ENCODE assay signal across 1 cellular context in the genomic region with DNA sequence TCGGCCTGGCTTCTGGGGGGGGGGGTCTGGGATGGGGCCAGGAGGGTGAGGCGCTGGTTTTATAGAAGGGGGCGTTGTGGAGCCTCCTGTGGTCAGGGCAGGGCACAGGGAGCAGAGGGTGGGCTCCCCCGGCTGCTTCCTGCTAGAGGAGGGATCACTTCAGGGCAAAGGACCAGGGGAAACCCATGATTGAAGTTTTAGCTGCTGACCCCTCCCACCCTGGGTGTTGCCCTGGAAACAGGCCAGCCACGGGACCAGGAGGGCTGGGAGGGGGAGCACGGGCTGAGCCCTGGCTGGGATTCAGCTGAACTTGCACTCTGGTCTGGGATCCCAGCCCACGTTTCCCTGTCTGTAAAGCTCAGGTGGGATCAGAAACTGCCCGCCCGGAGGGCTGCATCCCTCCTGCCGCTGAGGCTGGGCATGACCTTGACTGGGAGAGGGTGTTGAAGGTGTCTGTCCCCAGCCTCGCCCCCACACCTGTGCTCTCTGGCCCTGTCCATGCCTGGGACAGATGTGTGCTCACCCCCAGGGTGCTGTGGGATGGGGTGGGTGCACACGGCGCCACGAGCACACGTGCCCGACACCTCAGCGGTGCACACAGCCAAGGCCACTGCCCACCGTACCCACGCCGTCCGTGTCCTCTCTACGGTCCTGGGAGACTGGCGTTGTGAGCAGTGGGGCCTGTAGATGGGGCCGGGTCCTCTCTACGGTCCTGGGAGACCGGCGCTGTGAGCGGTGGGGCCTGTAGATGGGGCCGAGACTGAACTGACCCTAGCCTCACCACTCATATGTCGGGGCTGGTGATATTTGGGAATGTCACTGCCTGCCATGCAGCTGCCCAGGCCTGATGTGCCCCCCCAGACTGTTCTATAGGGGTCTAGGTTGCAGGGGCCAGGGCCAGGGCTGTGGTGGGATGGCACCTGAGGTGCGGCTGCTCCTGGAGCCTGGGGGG.
TF ChIP-seq lines count a peak whose summit lies in the region.

No MANE protein-coding gene starts in this region.

TF ChIP-seq in IMR-90, 13 proteins besides CTCF, POLR2A, EP300 and RAD21:
- TF ChIP-seq CEBPB (IDR thresholded peaks at IDR 0.05; ENCODE audit: low read depth, low read length): no peak
- TF ChIP-seq MAFK (IDR thresholded peaks at IDR 0.05; ENCODE audit: low read depth, low read length): no peak
- TF ChIP-seq, protein P1, sequence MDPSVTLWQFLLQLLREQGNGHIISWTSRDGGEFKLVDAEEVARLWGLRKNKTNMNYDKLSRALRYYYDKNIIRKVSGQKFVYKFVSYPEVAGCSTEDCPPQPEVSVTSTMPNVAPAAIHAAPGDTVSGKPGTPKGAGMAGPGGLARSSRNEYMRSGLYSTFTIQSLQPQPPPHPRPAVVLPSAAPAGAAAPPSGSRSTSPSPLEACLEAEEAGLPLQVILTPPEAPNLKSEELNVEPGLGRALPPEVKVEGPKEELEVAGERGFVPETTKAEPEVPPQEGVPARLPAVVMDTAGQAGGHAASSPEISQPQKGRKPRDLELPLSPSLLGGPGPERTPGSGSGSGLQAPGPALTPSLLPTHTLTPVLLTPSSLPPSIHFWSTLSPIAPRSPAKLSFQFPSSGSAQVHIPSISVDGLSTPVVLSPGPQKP (IDR thresholded peaks at IDR 0.05; ENCODE audit: borderline replicate concordance, low read depth, low read length): no peak
- TF ChIP-seq NFE2L2 (IDR thresholded peaks at IDR 0.05; ENCODE audit: low read depth, low read length): no peak
- TF ChIP-seq, protein P2, sequence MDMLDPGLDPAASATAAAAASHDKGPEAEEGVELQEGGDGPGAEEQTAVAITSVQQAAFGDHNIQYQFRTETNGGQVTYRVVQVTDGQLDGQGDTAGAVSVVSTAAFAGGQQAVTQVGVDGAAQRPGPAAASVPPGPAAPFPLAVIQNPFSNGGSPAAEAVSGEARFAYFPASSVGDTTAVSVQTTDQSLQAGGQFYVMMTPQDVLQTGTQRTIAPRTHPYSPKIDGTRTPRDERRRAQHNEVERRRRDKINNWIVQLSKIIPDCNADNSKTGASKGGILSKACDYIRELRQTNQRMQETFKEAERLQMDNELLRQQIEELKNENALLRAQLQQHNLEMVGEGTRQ (IDR thresholded peaks at IDR 0.05; ENCODE audit: low read depth, low read length): peak; percentile 51; the same call in 1 of the 2 replicates
- no peak for TF ChIP-seq RCOR1 (IDR thresholded peaks at IDR 0.05; ENCODE audit: insufficient replicate concordance, low read length)
- TF ChIP-seq MXI1 (IDR thresholded peaks at IDR 0.05; ENCODE audit: borderline replicate concordance, low read depth, low read length): no peak; the same call in 1 of the 2 replicates
- peak; percentile 83 for TF ChIP-seq MAZ (IDR thresholded peaks at IDR 0.05; ENCODE audit: borderline replicate concordance, low read depth, low read length)
- peak; percentile 80 for TF ChIP-seq BHLHE40 (IDR thresholded peaks at IDR 0.05; ENCODE audit: low read depth, low read length)
